Comparison of ENCODE assay signal across 8 cellular contexts in genomic region chr11:10770626-10771254, GRCh38. TPM values are rescaled to one million over a fixed set of nuclear protein-coding genes. Genes with fewer than 3 reads are reported as not detected.
DNase-seq lines count a peak whose midpoint lies in the region; ATAC-seq, FAIRE-seq and TF ChIP-seq lines count a peak whose summit lies in the region.

No MANE protein-coding gene starts in this region.

- H3K18ac ChIP-seq in H9 (ENCODE audit: insufficient read length, low read depth, low read length) = no peak overlapping the region
- H3K18ac ChIP-seq in H1 (ENCODE audit: extremely low read depth, low read length) = no peak overlapping the region

- POLR2A ChIA-PET in H1 (lab: Charles Lee; ENCODE audit: partially characterized antibody) = interaction anchor here (0.8 to 2.2 kb wide), 5 partner anchors 16 to 38 kb away, joined by 3 to 14 read pairs (median 4); partner anchors contain the start of gene EIF4G2

- H2BK15ac ChIP-seq in H9 (ENCODE audit: low read depth, low read length) = no peak overlapping the region
- no peak overlapping the region for H2BK15ac ChIP-seq in H1 (ENCODE audit: low read length)

- no peak overlapping the region for H2BK20ac ChIP-seq in H9 (ENCODE audit: low read depth, low read length, poor library complexity, severe bottlenecking)
- no peak overlapping the region for H2BK20ac ChIP-seq in H1 (ENCODE audit: low read length)

- peak; percentile 59 for ATAC-seq in mucosa of descending colon
- no peak for ATAC-seq in aorta (ENCODE audit: low FRiP score)
- no peak for ATAC-seq in GM21367 (IDR thresholded peaks at IDR 0.05; ENCODE audit: unreplicated experiment)

- no peak for TF ChIP-seq POLR2A in H1 (IDR thresholded peaks at IDR 0.05; ENCODE audit: control extremely low read depth in 1 of 2, low read depth in 2 of 2, low read length in 2 of 2)

- H3K27me3 ChIP-seq in H9 (ENCODE audit: insufficient read depth, low read length) = no peaks in the 10 kb centered on the region
- no peaks in the 10 kb centered on the region for H3K27me3 ChIP-seq in H1 (replicated peaks in 1 of 4; ENCODE audit: control insufficient read depth in 3 of 4, extremely low read depth in 1 of 4, insufficient read depth in 3 of 4, low read length in 3 of 4)
- no peaks in the 10 kb centered on the region for H3K27me3 ChIP-seq in aorta (ENCODE audit: control insufficient read depth in 1 of 2, insufficient read depth in 2 of 2, low read length in 1 of 2)

- no peak overlapping the region for H2AFZ ChIP-seq in H9 (ENCODE audit: low read length)
- no peak overlapping the region for H2AFZ ChIP-seq in H1 (ENCODE audit: low read length)

- no peaks in the 10 kb centered on the region for H3K9me3 Mint-ChIP-seq in H9

- H3K79me2 ChIP-seq in H9 (ENCODE audit: insufficient read depth, low read length) (no peaks in the 10 kb centered on the region), H1 (ENCODE audit: control insufficient read depth in 1 of 2, insufficient read depth in 2 of 2, low read length in 2 of 2) (no peaks in the 10 kb centered on the region)

- H3K4me3 ChIP-seq in H1 (ENCODE audit: extremely low read depth in 1 of 4, insufficient read depth in 2 of 4, low read depth in 3 of 4, low read length in 4 of 4) (no peak overlapping the region), mucosa of descending colon (no peak overlapping the region), aorta (ENCODE audit: low read length in 2 of 2) (no peak overlapping the region)

- H3K9me3 ChIP-seq in H9 (ENCODE audit: control insufficient read depth, low read depth, low read length) (no peaks in the 10 kb centered on the region), H1 (ENCODE audit: insufficient read depth in 2 of 2, low read depth in 1 of 2, low read length in 1 of 2) (no peaks in the 10 kb centered on the region), mucosa of descending colon (no peaks in the 10 kb centered on the region), aorta (ENCODE audit: control insufficient read depth, low read length) (no peaks in the 10 kb centered on the region)

- H4K5ac ChIP-seq in H9 (ENCODE audit: insufficient read length, low read depth, low read length) (no peak overlapping the region), H1 (ENCODE audit: insufficient read length, low read depth, low read length) (no peak overlapping the region)

- H3K4ac ChIP-seq in H9 (ENCODE audit: low read depth, low read length) (no peak overlapping the region), H1 (replicated peaks; ENCODE audit: insufficient read length, low read depth, low read length) (no peak overlapping the region)

- H3K36me3 ChIP-seq in H1 (ENCODE audit: control insufficient read depth in 2 of 4, insufficient read depth in 4 of 4, low read length in 3 of 4) (peaks cover 6 to 63% (median 30%) of the 10 kb centered on the region in 4 experiments), mucosa of descending colon (ENCODE audit: low read depth) (peaks cover 15% of the 10 kb centered on the region), aorta (ENCODE audit: control insufficient read depth in 1 of 2, insufficient read depth in 2 of 2, low read length in 1 of 2) (peaks cover 10 to 13% of the 10 kb centered on the region in 2 donors)

- H3K9ac ChIP-seq in H9 (ENCODE audit: extremely low read depth, insufficient read length, low read length) (no peak overlapping the region), H1 (replicated peaks in 1 of 4; ENCODE audit: extremely low read depth in 1 of 4, low read depth in 3 of 4, low read length in 3 of 4) (no peak overlapping the region)

- H3K4me1 ChIP-seq in H9 (ENCODE audit: insufficient read depth, low read length) = no peaks in the 10 kb centered on the region
- H3K4me1 ChIP-seq in H1 (replicated peaks in 1 of 4; ENCODE audit: control insufficient read depth in 3 of 4, insufficient read depth in 4 of 4, low read length in 3 of 4) = peaks cover 0 to 6% (median 0%) of the 10 kb centered on the region in 4 experiments; a peak in 1 of 7 replicates
- H3K4me1 ChIP-seq in mucosa of descending colon (ENCODE audit: low read depth) = no peaks in the 10 kb centered on the region
- H3K4me1 ChIP-seq in aorta (ENCODE audit: control insufficient read depth in 1 of 2, insufficient read depth in 2 of 2, low read length in 2 of 2) = no peaks in the 10 kb centered on the region

- H4K91ac ChIP-seq in H9 (ENCODE audit: insufficient read length, low read depth, low read length) (no peak overlapping the region), H1 (replicated peaks; ENCODE audit: insufficient read length, low read length) (no peak overlapping the region)

- WGBS in H9 (ENCODE audit: extremely low coverage, insufficient read length, low lambda C conversion rate) = no CpG with 5 or more reads among the region's 2 CpGs
- 70% methylated on average over 2 of the region's 2 CpGs; no CpG with 5 or more reads in 1 of the 2 experiments for WGBS in H1 (ENCODE audit: extremely low coverage in 1 of 2, insufficient coverage in 1 of 2, insufficient read length in 1 of 2, insufficient replicate concordance in 2 of 2, low coverage in 1 of 2, low lambda C conversion rate in 2 of 2, missing lambda C conversion rate in 1 of 2), 2 experiments
- 48 to 52% methylated on average over 2 of the region's 2 CpGs for WGBS in aorta, 2 donors

- H4K8ac ChIP-seq in H9 (replicated peaks; ENCODE audit: insufficient read length, low read depth, low read length) = no peak overlapping the region
- no peak overlapping the region for H4K8ac ChIP-seq in H1 (ENCODE audit: extremely low read depth, insufficient read depth, low read length)

- CTCF ChIA-PET in H1 (lab: Charles Lee; ENCODE audit: partially characterized antibody) = interaction anchor here (0.9 to 4.9 kb wide), 13 partner anchors 9 to 364 kb away, joined by 3 to 64 read pairs (median 4); no protein-coding TSS in a partner anchor

- H3T11ph ChIP-seq in H9 (ENCODE audit: low read length) = no peak overlapping the region

- no peak overlapping the region for H3K27ac ChIP-seq in H9 (ENCODE audit: insufficient read length, low read depth, low read length)
- H3K27ac ChIP-seq in H1 (ENCODE audit: low read depth, low read length) = no peak overlapping the region
- H3K27ac ChIP-seq in aorta (ENCODE audit: low read depth in 1 of 2, low read length in 2 of 2) = no peak overlapping the region

- H3K23me2 ChIP-seq in H9 (ENCODE audit: insufficient read length, low read depth, low read length, poor library complexity, severe bottlenecking) (no peaks in the 10 kb centered on the region), H1 (ENCODE audit: low read depth, low read length) (no peaks in the 10 kb centered on the region)

- peak; percentile 81 for TF ChIP-seq CTCF in H9 (conservative IDR thresholded peaks at IDR 0.05)
- peak; percentile 12 to 84 (median 60) for TF ChIP-seq CTCF in H1 (IDR thresholded peaks at IDR 0.05; ENCODE audit: control extremely low read depth in 1 of 3, insufficient read depth in 1 of 3, low read depth in 1 of 3, low read length in 3 of 3)
- TF ChIP-seq CTCF in mucosa of descending colon (IDR thresholded peaks at IDR 0.05) = no peak

- TF ChIP-seq EP300 in H1 (IDR thresholded peaks at IDR 0.05; ENCODE audit: borderline replicate concordance in 1 of 2, low read depth in 2 of 2, low read length in 2 of 2) = no peak

- H3K36me3 Mint-ChIP-seq in H9 (ENCODE audit: insufficient read depth in 1 of 3, low read depth in 3 of 3) = peaks cover 9 to 59% (median 58%) of the 10 kb centered on the region in 3 experiments; a peak in 6 of 7 replicates

- TF ChIP-seq RAD21 in H1 (IDR thresholded peaks at IDR 0.05 in 1 of 2, conservative IDR thresholded peaks at IDR 0.05 in 1 of 2; ENCODE audit: low read depth in 2 of 2, low read length in 2 of 2) = peak; percentile 48 to 59

- DNase-seq in D341Med (ENCODE audit: low spot score) (peak; percentile 68), H9 (no peak), RPMI7951 (ENCODE audit: low read depth) (peak; percentile 47), H1 (ENCODE audit: low read depth in 1 of 2, low spot score in 2 of 2) (peak in 1 of 2 experiments; percentile 61), mucosa of descending colon (peak in 2 of 3 donors; percentile 43 to 71), aorta (no peak), activated gamma-delta T cell (lab: John Stamatoyannopoulos, UW) (no peak)

- H3K27me3 Mint-ChIP-seq in H9 (ENCODE audit: low read depth) = no peaks in the 10 kb centered on the region

- peak; percentile 88 for FAIRE-seq in H1 (lab: Jason Lieb, UNC)

- H2BK12ac ChIP-seq in H9 (ENCODE audit: insufficient read length, low read depth, low read length) (no peak overlapping the region), H1 (ENCODE audit: low read depth, low read length) (no peak overlapping the region)

- no peak overlapping the region for H3K4me2 ChIP-seq in H9 (ENCODE audit: insufficient read depth, insufficient read length, low read length)
- H3K4me2 ChIP-seq in H1 (ENCODE audit: insufficient read depth in 1 of 2, low read depth in 2 of 2, low read length in 2 of 2) = no peak overlapping the region

- H3K4me3 Mint-ChIP-seq in H9 = no peak overlapping the region

- intact Hi-C loops in mucosa of descending colon (cut with DNase I, micrococcal nuclease) (no loop called here), aorta (cut with DNase I) (no loop called here)

- H3K79me1 ChIP-seq in H9 (ENCODE audit: insufficient read depth, low read depth, low read length, poor library complexity, severe bottlenecking) (no peaks in the 10 kb centered on the region), H1 (ENCODE audit: low read depth, low read length) (no peaks in the 10 kb centered on the region)

- H2BK120ac ChIP-seq in H9 (ENCODE audit: low read depth, low read length, poor library complexity, severe bottlenecking) (no peak overlapping the region), H1 (replicated peaks; ENCODE audit: low read depth, low read length) (no peak overlapping the region)

- H2AK5ac ChIP-seq in H9 (ENCODE audit: insufficient read length, low read length) (no peak overlapping the region), H1 (ENCODE audit: low read depth, low read length) (no peak overlapping the region)

- H4K20me1 ChIP-seq in H9 (ENCODE audit: control insufficient read depth, insufficient read depth, insufficient read length) = no peaks in the 10 kb centered on the region
- H4K20me1 ChIP-seq in H1 (replicated peaks in 1 of 2; ENCODE audit: control insufficient read depth in 1 of 2, insufficient read depth in 2 of 2, low read length in 2 of 2) = peaks cover 0 to 2% of the 10 kb centered on the region in 2 experiments

- H3K4me1 Mint-ChIP-seq in H9 = peaks cover 6 to 19% of the 10 kb centered on the region in 2 experiments

- no peak overlapping the region for H3K23ac ChIP-seq in H9 (ENCODE audit: insufficient read length, low read depth, low read length)
- no peak overlapping the region for H3K23ac ChIP-seq in H1 (ENCODE audit: insufficient read length)

- peak overlapping the region in 1 of 3 experiments; percentile 58; a peak in 1 of 7 replicates for H3K27ac Mint-ChIP-seq in H9

- H3K14ac ChIP-seq in H9 (ENCODE audit: insufficient read depth, low read length) (no peak overlapping the region), H1 (ENCODE audit: insufficient read length) (no peak overlapping the region)

- H3K56ac ChIP-seq in H9 (ENCODE audit: insufficient read length, low read depth, low read length) (no peak overlapping the region), H1 (replicated peaks; ENCODE audit: insufficient read length, low read depth, low read length) (no peak overlapping the region)

- no peak overlapping the region for H2BK5ac ChIP-seq in H9 (ENCODE audit: insufficient read length, low read length)
- no peak overlapping the region for H2BK5ac ChIP-seq in H1 (ENCODE audit: low read depth, low read length)

RNA-seq across cellular contexts. Expression of gene CTR9, which starts 19.7 kb away (rescaled TPM):
- 37.5 and 38.6 TPM in 2 replicates for total RNA-seq in H9 (2021)
- 21.1 and 22.7 TPM in 2 replicates for total RNA-seq in RPMI7951 (2014; rRNA removed; shearing (Covaris generic))
- total RNA-seq in H1 (2021; fragmentation: NEBNext Ultra II Directional; extraction: Animal tissue kit (Norgen Biotek cat#: 25700)) = 37.7 and 37.8 TPM in 2 replicates
- polyA plus RNA-seq in H1 (2011; rRNA removed) = 6.1 and 6.6 TPM in 2 replicates
- polyA plus RNA-seq in H1 (2011; cell fraction: cytosol; rRNA removed) = 11.6 TPM
- polyA plus RNA-seq in H1 (2011; cell fraction: nucleus; rRNA removed) = 8.5 TPM
- 19.1 to 40.2 TPM (median 24.6 TPM) in 4 replicates for polyA plus RNA-seq in H1 (2012, experiment 1 of 2)
- polyA plus RNA-seq in H1 (2012, experiment 2 of 2) = 1.8 TPM
- 22.1 TPM for polyA plus RNA-seq in H1 (2013, experiment 1 of 2)
- polyA plus RNA-seq in H1 (2013, experiment 2 of 2) = 21.8 TPM
- polyA minus RNA-seq in H1 (2011; rRNA and poly(A)+ RNA removed) = 14.7 and 15.2 TPM in 2 replicates
- 10.8 TPM for polyA minus RNA-seq in H1 (2011; cell fraction: cytosol; rRNA and poly(A)+ RNA removed)
- polyA minus RNA-seq in H1 (2011; cell fraction: nucleus; rRNA and poly(A)+ RNA removed) = 12.3 TPM
- total RNA-seq in mucosa of descending colon = 10 to 100 TPM; 27.1 to 30.9 (median 27.4) TPM
- total RNA-seq in aorta = 10 to 100 TPM; 29.7 to 32.2 TPM
- 10 to 100 TPM; 10.8 to 12.6 TPM for polyA plus RNA-seq in aorta

RNA-seq across cellular contexts. Expression of gene EIF4G2, which starts 38.0 kb away (rescaled TPM):
- total RNA-seq in H9 (2021) (1,013 and 1,056 TPM in 2 replicates), mucosa of descending colon (100 to 1,000 TPM; 776 to 976 (median 934) TPM), aorta (100 to 1,000 TPM; 615 to 752 TPM)
- 645 and 752 TPM in 2 replicates for total RNA-seq in RPMI7951 (2014; rRNA removed; shearing (Covaris generic))
- total RNA-seq in H1 (2021; fragmentation: NEBNext Ultra II Directional; extraction: Animal tissue kit (Norgen Biotek cat#: 25700)) = 949 and 964 TPM in 2 replicates
- polyA plus RNA-seq in H1 (2011; rRNA removed) (294 and 438 TPM in 2 replicates), aorta (100 to 1,000 TPM; 265 to 269 TPM)
- 322 TPM for polyA plus RNA-seq in H1 (2011; cell fraction: cytosol; rRNA removed)
- 225 TPM for polyA plus RNA-seq in H1 (2011; cell fraction: nucleus; rRNA removed)
- 373 to 661 TPM (median 472 TPM) in 4 replicates for polyA plus RNA-seq in H1 (2012, experiment 1 of 2)
- 112 TPM for polyA plus RNA-seq in H1 (2012, experiment 2 of 2)
- polyA plus RNA-seq in H1 (2013, experiment 1 of 2) = 552 TPM
- polyA plus RNA-seq in H1 (2013, experiment 2 of 2) = 567 TPM
- 536 and 706 TPM in 2 replicates for polyA minus RNA-seq in H1 (2011; rRNA and poly(A)+ RNA removed)
- 890 TPM for polyA minus RNA-seq in H1 (2011; cell fraction: cytosol; rRNA and poly(A)+ RNA removed)
- polyA minus RNA-seq in H1 (2011; cell fraction: nucleus; rRNA and poly(A)+ RNA removed) = 471 TPM

Comparison
In these comparisons a context has a peak if more than half of its experiments do, and no peak if none do; other contexts are left out.
1. DNase-seq: peak in D341Med (single experiment), RPMI7951 (single experiment) and mucosa of descending colon (2 of 3); none in H9 (single experiment), aorta (0 of 2) and activated gamma-delta T cell (single experiment).